Comparison of ENCODE assay signal across 1 cellular context in the genomic region with DNA sequence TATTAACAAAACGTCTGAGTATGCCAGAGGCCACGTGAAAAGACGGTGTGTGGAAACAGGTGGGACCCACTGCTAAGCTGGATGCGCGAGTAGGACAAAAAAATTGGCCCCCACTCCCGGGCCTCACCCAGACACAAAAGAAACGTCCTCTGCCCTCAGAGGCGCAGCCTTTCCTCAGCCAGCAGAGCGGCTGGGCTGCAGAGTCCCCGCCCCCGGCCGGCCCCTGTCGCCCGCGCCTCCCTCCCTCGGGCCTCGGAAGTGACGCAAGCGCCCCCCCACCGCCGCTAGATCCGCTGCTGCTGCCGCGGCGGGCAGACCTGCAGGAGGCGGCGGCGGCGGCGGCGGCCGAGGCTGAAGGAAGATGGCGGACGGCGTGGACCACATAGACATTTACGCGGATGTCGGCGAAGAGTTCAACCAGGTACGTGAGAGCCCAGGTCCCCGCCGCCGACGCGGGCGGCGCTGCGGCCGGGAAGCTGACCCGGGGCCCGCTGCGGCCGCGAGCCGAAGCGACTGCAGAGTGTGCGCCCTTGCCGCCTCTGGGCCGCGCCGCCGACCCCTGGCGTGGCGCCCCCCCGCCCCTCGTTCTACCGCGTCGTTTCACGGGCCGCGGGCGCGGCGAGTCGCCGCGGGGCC.
TF ChIP-seq lines count a peak whose summit lies in the region.

A gene with protein sequence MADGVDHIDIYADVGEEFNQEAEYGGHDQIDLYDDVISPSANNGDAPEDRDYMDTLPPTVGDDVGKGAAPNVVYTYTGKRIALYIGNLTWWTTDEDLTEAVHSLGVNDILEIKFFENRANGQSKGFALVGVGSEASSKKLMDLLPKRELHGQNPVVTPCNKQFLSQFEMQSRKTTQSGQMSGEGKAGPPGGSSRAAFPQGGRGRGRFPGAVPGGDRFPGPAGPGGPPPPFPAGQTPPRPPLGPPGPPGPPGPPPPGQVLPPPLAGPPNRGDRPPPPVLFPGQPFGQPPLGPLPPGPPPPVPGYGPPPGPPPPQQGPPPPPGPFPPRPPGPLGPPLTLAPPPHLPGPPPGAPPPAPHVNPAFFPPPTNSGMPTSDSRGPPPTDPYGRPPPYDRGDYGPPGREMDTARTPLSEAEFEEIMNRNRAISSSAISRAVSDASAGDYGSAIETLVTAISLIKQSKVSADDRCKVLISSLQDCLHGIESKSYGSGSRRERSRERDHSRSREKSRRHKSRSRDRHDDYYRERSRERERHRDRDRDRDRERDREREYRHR (plus strand): TSS at position 284 of the 636 bp plus-strand sequence. CDS start 78 bp downstream, at position 362.

TF ChIP-seq in WTC11, 78 proteins besides CTCF, POLR2A, EP300 and RAD21 (continued from another document and continues in another):
- TF ChIP-seq, protein P1, sequence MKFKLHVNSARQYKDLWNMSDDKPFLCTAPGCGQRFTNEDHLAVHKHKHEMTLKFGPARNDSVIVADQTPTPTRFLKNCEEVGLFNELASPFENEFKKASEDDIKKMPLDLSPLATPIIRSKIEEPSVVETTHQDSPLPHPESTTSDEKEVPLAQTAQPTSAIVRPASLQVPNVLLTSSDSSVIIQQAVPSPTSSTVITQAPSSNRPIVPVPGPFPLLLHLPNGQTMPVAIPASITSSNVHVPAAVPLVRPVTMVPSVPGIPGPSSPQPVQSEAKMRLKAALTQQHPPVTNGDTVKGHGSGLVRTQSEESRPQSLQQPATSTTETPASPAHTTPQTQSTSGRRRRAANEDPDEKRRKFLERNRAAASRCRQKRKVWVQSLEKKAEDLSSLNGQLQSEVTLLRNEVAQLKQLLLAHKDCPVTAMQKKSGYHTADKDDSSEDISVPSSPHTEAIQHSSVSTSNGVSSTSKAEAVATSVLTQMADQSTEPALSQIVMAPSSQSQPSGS (CRISPR knock-in tag; IDR thresholded peaks at IDR 0.05; ENCODE audit: borderline replicate concordance, low read depth) = no peak
- TF ChIP-seq ESRRA (CRISPR knock-in tag; IDR thresholded peaks at IDR 0.05; ENCODE audit: borderline replicate concordance) = no peak; the same call in 1 of the 2 replicates
- TF ChIP-seq, protein P2, sequence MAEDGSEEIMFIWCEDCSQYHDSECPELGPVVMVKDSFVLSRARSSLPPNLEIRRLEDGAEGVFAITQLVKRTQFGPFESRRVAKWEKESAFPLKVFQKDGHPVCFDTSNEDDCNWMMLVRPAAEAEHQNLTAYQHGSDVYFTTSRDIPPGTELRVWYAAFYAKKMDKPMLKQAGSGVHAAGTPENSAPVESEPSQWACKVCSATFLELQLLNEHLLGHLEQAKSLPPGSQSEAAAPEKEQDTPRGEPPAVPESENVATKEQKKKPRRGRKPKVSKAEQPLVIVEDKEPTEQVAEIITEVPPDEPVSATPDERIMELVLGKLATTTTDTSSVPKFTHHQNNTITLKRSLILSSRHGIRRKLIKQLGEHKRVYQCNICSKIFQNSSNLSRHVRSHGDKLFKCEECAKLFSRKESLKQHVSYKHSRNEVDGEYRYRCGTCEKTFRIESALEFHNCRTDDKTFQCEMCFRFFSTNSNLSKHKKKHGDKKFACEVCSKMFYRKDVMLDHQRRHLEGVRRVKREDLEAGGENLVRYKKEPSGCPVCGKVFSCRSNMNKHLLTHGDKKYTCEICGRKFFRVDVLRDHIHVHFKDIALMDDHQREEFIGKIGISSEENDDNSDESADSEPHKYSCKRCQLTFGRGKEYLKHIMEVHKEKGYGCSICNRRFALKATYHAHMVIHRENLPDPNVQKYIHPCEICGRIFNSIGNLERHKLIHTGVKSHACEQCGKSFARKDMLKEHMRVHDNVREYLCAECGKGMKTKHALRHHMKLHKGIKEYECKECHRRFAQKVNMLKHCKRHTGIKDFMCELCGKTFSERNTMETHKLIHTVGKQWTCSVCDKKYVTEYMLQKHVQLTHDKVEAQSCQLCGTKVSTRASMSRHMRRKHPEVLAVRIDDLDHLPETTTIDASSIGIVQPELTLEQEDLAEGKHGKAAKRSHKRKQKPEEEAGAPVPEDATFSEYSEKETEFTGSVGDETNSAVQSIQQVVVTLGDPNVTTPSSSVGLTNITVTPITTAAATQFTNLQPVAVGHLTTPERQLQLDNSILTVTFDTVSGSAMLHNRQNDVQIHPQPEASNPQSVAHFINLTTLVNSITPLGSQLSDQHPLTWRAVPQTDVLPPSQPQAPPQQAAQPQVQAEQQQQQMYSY (CRISPR knock-in tag; IDR thresholded peaks at IDR 0.05) = no peak
- TF ChIP-seq, protein P3, sequence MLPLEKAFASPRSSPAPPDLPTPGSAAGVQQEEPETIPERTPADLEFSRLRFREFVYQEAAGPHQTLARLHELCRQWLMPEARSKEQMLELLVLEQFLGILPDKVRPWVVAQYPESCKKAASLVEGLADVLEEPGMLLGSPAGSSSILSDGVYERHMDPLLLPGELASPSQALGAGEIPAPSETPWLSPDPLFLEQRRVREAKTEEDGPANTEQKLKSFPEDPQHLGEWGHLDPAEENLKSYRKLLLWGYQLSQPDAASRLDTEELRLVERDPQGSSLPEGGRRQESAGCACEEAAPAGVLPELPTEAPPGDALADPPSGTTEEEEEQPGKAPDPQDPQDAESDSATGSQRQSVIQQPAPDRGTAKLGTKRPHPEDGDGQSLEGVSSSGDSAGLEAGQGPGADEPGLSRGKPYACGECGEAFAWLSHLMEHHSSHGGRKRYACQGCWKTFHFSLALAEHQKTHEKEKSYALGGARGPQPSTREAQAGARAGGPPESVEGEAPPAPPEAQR (CRISPR knock-in tag; IDR thresholded peaks at IDR 0.05) = no peak
- no peak for TF ChIP-seq ZNF317 (CRISPR knock-in tag; IDR thresholded peaks at IDR 0.05; ENCODE audit: borderline replicate concordance, low read depth)
- TF ChIP-seq SMAD4 (CRISPR knock-in tag; IDR thresholded peaks at IDR 0.05) = 0 out of 2 replicates have a peak, but pooled peaks have one; percentile 30
- TF ChIP-seq, protein P4, sequence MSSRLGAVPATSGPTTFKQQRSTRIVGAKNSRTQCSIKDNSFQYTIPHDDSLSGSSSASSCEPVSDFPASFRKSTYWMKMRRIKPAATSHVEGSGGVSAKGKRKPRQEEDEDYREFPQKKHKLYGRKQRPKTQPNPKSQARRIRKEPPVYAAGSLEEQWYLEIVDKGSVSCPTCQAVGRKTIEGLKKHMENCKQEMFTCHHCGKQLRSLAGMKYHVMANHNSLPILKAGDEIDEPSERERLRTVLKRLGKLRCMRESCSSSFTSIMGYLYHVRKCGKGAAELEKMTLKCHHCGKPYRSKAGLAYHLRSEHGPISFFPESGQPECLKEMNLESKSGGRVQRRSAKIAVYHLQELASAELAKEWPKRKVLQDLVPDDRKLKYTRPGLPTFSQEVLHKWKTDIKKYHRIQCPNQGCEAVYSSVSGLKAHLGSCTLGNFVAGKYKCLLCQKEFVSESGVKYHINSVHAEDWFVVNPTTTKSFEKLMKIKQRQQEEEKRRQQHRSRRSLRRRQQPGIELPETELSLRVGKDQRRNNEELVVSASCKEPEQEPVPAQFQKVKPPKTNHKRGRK (CRISPR knock-in tag; IDR thresholded peaks at IDR 0.05; ENCODE audit: borderline replicate concordance) = no peak
- no peak for TF ChIP-seq ATF1 (CRISPR knock-in tag; IDR thresholded peaks at IDR 0.05)
- no peak for TF ChIP-seq NFE2L1 (CRISPR knock-in tag; IDR thresholded peaks at IDR 0.05)
- TF ChIP-seq, protein P5, sequence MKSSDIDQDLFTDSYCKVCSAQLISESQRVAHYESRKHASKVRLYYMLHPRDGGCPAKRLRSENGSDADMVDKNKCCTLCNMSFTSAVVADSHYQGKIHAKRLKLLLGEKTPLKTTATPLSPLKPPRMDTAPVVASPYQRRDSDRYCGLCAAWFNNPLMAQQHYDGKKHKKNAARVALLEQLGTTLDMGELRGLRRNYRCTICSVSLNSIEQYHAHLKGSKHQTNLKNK (CRISPR knock-in tag; IDR thresholded peaks at IDR 0.05) = no peak
- TF ChIP-seq ZNF219 (CRISPR knock-in tag; IDR thresholded peaks at IDR 0.05; ENCODE audit: borderline replicate concordance) = no peak
- peak; percentile 91; the same call in 1 of the 2 replicates for TF ChIP-seq FOXP1 (CRISPR knock-in tag; IDR thresholded peaks at IDR 0.05; ENCODE audit: borderline replicate concordance)
- TF ChIP-seq, protein P6, sequence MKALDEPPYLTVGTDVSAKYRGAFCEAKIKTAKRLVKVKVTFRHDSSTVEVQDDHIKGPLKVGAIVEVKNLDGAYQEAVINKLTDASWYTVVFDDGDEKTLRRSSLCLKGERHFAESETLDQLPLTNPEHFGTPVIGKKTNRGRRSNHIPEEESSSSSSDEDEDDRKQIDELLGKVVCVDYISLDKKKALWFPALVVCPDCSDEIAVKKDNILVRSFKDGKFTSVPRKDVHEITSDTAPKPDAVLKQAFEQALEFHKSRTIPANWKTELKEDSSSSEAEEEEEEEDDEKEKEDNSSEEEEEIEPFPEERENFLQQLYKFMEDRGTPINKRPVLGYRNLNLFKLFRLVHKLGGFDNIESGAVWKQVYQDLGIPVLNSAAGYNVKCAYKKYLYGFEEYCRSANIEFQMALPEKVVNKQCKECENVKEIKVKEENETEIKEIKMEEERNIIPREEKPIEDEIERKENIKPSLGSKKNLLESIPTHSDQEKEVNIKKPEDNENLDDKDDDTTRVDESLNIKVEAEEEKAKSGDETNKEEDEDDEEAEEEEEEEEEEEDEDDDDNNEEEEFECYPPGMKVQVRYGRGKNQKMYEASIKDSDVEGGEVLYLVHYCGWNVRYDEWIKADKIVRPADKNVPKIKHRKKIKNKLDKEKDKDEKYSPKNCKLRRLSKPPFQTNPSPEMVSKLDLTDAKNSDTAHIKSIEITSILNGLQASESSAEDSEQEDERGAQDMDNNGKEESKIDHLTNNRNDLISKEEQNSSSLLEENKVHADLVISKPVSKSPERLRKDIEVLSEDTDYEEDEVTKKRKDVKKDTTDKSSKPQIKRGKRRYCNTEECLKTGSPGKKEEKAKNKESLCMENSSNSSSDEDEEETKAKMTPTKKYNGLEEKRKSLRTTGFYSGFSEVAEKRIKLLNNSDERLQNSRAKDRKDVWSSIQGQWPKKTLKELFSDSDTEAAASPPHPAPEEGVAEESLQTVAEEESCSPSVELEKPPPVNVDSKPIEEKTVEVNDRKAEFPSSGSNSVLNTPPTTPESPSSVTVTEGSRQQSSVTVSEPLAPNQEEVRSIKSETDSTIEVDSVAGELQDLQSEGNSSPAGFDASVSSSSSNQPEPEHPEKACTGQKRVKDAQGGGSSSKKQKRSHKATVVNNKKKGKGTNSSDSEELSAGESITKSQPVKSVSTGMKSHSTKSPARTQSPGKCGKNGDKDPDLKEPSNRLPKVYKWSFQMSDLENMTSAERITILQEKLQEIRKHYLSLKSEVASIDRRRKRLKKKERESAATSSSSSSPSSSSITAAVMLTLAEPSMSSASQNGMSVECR (CRISPR knock-in tag; IDR thresholded peaks at IDR 0.05; ENCODE audit: borderline replicate concordance) = no peak
- TF ChIP-seq, protein P7, sequence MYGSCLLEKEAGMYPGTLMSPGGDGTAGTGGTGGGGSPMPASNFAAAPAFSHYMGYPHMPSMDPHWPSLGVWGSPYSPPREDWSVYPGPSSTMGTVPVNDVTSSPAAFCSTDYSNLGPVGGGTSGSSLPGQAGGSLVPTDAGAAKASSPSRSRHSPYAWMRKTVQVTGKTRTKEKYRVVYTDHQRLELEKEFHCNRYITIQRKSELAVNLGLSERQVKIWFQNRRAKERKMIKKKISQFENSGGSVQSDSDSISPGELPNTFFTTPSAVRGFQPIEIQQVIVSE (CRISPR knock-in tag; IDR thresholded peaks at IDR 0.05; ENCODE audit: borderline replicate concordance) = no peak
- no peak for TF ChIP-seq CBFB (CRISPR knock-in tag; IDR thresholded peaks at IDR 0.05; ENCODE audit: low read depth)
- TF ChIP-seq NR2C2 (CRISPR knock-in tag; IDR thresholded peaks at IDR 0.05) = no peak
- 0 out of 2 replicates have a peak, but pooled peaks have one; percentile 56 for TF ChIP-seq MYBL2 (CRISPR knock-in tag; IDR thresholded peaks at IDR 0.05)
- TF ChIP-seq, protein P8, sequence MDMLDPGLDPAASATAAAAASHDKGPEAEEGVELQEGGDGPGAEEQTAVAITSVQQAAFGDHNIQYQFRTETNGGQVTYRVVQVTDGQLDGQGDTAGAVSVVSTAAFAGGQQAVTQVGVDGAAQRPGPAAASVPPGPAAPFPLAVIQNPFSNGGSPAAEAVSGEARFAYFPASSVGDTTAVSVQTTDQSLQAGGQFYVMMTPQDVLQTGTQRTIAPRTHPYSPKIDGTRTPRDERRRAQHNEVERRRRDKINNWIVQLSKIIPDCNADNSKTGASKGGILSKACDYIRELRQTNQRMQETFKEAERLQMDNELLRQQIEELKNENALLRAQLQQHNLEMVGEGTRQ (CRISPR knock-in tag; IDR thresholded peaks at IDR 0.05) = peak; percentile 32; the same call in 1 of the 2 replicates
- TF ChIP-seq, protein P9, sequence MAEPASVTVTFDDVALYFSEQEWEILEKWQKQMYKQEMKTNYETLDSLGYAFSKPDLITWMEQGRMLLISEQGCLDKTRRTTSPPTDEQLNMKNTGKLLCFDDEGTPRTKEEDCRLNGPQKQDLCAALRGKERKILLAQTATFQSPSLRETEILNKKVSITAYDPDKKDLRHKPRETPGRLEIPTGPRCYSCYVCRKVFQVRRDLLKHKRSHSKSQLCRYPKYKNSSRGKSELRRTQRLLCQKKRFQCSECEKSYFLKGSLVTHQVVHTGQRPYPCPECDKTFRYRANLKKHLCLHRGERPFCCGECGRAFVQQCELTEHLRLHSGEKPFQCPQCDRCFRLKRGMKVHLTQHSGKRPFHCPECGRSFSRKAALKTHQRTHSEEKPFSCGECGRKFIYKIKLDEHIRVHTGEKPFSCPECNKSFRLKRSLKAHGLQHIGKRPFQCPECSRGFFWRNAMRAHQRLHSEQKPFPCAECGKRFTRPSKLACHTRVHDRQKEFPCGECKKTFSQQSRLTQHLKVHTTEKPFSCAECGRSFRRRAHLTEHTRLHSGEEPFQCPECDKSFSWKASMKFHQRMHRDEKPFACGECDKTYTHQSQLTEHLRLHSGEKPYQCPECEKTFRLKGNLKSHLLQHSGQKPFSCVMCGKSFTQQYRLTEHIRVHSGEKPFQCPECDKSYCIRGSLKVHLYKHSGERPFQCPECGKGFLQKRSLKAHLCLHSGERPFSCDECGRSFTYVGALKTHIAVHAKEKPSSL (CRISPR knock-in tag; conservative IDR thresholded peaks at IDR 0.05) = no peak
- no peak for TF ChIP-seq SOX15 (CRISPR knock-in tag; IDR thresholded peaks at IDR 0.05)
- TF ChIP-seq JAZF1 (CRISPR knock-in tag; IDR thresholded peaks at IDR 0.05) = no peak
- TF ChIP-seq TP53 (CRISPR knock-in tag; IDR thresholded peaks at IDR 0.05) = peak; percentile 72; the same call in 1 of the 2 replicates
